ENCODE assay signal across 11 cellular contexts in the genomic region with DNA sequence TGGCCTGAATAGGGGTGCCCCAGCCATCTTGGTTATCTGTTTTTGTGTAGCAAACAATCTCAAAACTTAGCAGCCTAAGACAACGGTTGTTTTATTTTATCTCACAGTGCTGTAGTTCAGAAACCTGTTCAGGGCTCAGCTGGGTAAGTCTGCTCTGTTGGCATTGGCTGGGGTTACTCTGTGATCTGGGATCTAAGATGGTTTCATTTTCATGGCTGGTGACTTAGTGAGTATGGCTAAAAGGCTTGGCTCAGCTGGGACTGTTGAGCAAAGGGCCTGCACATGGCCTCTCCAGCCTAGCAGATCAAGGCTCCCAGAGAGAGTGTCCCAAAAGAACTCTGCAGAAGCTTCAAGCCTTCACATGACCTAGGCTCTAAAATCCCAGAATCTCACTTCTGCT.
DNase-seq lines count a peak whose midpoint lies in the region; ATAC-seq and TF ChIP-seq lines count a peak whose summit lies in the region.
"Had no signal": no experiment of that assay in that cellular context is flagged by ENCODE, and none has a peak within 500 bp of the region (broad histone marks: within the 10 kb centered on the region; RNA-seq: fewer than 3 reads in every experiment).

No MANE protein-coding gene starts in this region.

- TF ChIP-seq CTCF in VCaP (conservative IDR thresholded peaks at IDR 0.05), result no peak
- TF ChIP-seq CTCF in sigmoid colon (IDR thresholded peaks at IDR 0.05), result no peak
- TF ChIP-seq CTCF in ovary (IDR thresholded peaks at IDR 0.05), result no peak
- TF ChIP-seq CTCF in psoas muscle (IDR thresholded peaks at IDR 0.05), result no peak

- no peak overlapping the region for H3K9ac ChIP-seq in BLaER1 treated with 17β-estradiol and CSF1 and Interleukin-3, amounts not matched to agents 10 nM and 100 nM

- H3K27me3 ChIP-seq in BLaER1 treated with 17β-estradiol and CSF1 and Interleukin-3, amounts not matched to agents 10 nM and 100 nM, result no peaks in the 10 kb centered on the region
- H3K27me3 ChIP-seq in sigmoid colon (no peaks in the 10 kb centered on the region), ovary (no peaks in the 10 kb centered on the region), psoas muscle (ENCODE audit: insufficient read depth in 3 of 3, low read length in 2 of 3) (no peaks in the 10 kb centered on the region)

- no peaks in the 10 kb centered on the region for H3K9me3 ChIP-seq in BLaER1 treated with 17β-estradiol and CSF1 and Interleukin-3, amounts not matched to agents 10 nM and 100 nM (replicated peaks in 1 of 11)
- H3K9me3 ChIP-seq in KOPT-K1 (ENCODE audit: insufficient read depth, low read length, poor library complexity, severe bottlenecking) (no peaks in the 10 kb centered on the region), sigmoid colon (no peaks in the 10 kb centered on the region), ovary (no peaks in the 10 kb centered on the region), psoas muscle (no peaks in the 10 kb centered on the region)

- H3K4me2 ChIP-seq in BLaER1 treated with 17β-estradiol and CSF1 and Interleukin-3, amounts not matched to agents 10 nM and 100 nM, result peak overlapping the region; percentile 25 to 95 (median 81); a peak in 21 of 22 replicates

- TF ChIP-seq POLR2A in sigmoid colon (IDR thresholded peaks at IDR 0.05) (no peak), ovary (IDR thresholded peaks at IDR 0.05) (no peak)

- H3K4me1 ChIP-seq in BLaER1 treated with 17β-estradiol and CSF1 and Interleukin-3, amounts not matched to agents 10 nM and 100 nM, result peaks cover 34 to 81% (median 71%) of the 10 kb centered on the region in 10 experiments
- H3K4me1 ChIP-seq in sigmoid colon (peaks cover 0 to 67% (median 60%) of the 10 kb centered on the region in 4 donors), ovary (ENCODE audit: insufficient read depth) (no peaks in the 10 kb centered on the region), psoas muscle (no peaks in the 10 kb centered on the region)

- no peaks in the 10 kb centered on the region for H3K36me3 ChIP-seq in BLaER1 treated with 17β-estradiol and CSF1 and Interleukin-3, amounts not matched to agents 10 nM and 100 nM
- H3K36me3 ChIP-seq in KOPT-K1 (ENCODE audit: insufficient read depth, low read length) (no peaks in the 10 kb centered on the region), sigmoid colon (no peaks in the 10 kb centered on the region), ovary (no peaks in the 10 kb centered on the region), psoas muscle (ENCODE audit: insufficient read depth in 1 of 2, low read depth in 1 of 2) (no peaks in the 10 kb centered on the region)

- no peaks in the 10 kb centered on the region; a peak in 1 of 22 replicates for H4K20me1 ChIP-seq in BLaER1 treated with 17β-estradiol and CSF1 and Interleukin-3, amounts not matched to agents 10 nM and 100 nM

- ATAC-seq in left cardiac atrium, result no peak
- no peak for ATAC-seq in psoas muscle

- H3K4me3 ChIP-seq in BLaER1 treated with 17β-estradiol and CSF1 and Interleukin-3, amounts not matched to agents 10 nM and 100 nM, result no peak overlapping the region
- H3K4me3 ChIP-seq in sigmoid colon, result no peak overlapping the region
- H3K4me3 ChIP-seq in ovary, result no peak overlapping the region
- no peak overlapping the region for H3K4me3 ChIP-seq in psoas muscle

- TF ChIP-seq EP300 in sigmoid colon (IDR thresholded peaks at IDR 0.05), result no peak
- no peak for TF ChIP-seq EP300 in ovary (IDR thresholded peaks at IDR 0.05)

- DNase-seq in sigmoid colon, result peak; percentile 18
- DNase-seq in superior temporal gyrus (ENCODE audit: extremely low spot score), result no peak
- no peak for DNase-seq in left cardiac atrium
- no peak for DNase-seq in ovary
- no peak for DNase-seq in psoas muscle
- DNase-seq: CD4-positive, alpha-beta memory T cell; KG1; NCI-H1417 treated with DMSO at 0.1 percent for 48 hours had no signal

- peak overlapping the region in 2 of 11 experiments; percentile 38 to 55; a peak in 2 of 22 replicates for H3K27ac ChIP-seq in BLaER1 treated with 17β-estradiol and CSF1 and Interleukin-3, amounts not matched to agents 10 nM and 100 nM
- H3K27ac ChIP-seq in KOPT-K1 (ENCODE audit: low read depth, low read length, poor library complexity, severe bottlenecking) (peak overlapping the region; percentile 89), VCaP (peak overlapping the region; percentile 75; the same call in 1 of the 2 replicates), sigmoid colon (peak overlapping the region in 3 of 4 donors; percentile 74 to 81 (median 77)), ovary (no peak overlapping the region), psoas muscle (no peak overlapping the region)

- WGBS in sigmoid colon, 2 donors, result 88 to 92% methylated on average over 1 of the region's 1 CpG
- 76 to 95% (median 93%) methylated on average over 1 of the region's 1 CpG for WGBS in ovary, 3 donors
- 74 to 93% (median 83%) methylated on average over 1 of the region's 1 CpG for WGBS in psoas muscle, 3 donors

- intact Hi-C loops in sigmoid colon (cut with DNase I) (loop anchor here (5.0 kb wide), 1 partner anchor 143 kb away; the partner anchor contains the start of gene POU2AF3), left cardiac atrium (cut with DNase I) (no loop called here), ovary (cut with DNase I) (no loop called here), psoas muscle (cut with DNase I) (no loop called here)

Comparison
In these comparisons a context has a peak if more than half of its experiments do, and no peak if none do; other contexts are left out.
1. H3K27ac ChIP-seq: peak in KOPT-K1 (single experiment), VCaP (single experiment) and sigmoid colon (3 of 4); none in ovary (0 of 2) and psoas muscle (single experiment).